ENCODE assay signal across 8 cellular contexts in genomic region chr3:170414202-170414663, GRCh38. TPM values are rescaled to one million over a fixed set of nuclear protein-coding genes. Genes with fewer than 3 reads are reported as not detected.
A peak's percentile ranks its signal among the peaks of the same experiment; 100 is the strongest.
DNase-seq lines count a peak whose midpoint lies in the region; ATAC-seq and TF ChIP-seq lines count a peak whose summit lies in the region.

No MANE protein-coding gene starts in this region.

- H3K27me3 ChIP-seq in WERI-Rb-1 (ENCODE audit: insufficient read depth, low read depth, severe bottlenecking) (no peaks in the 10 kb centered on the region), esophagus muscularis mucosa (peaks cover 0 to 38% (median 7%) of the 10 kb centered on the region in 4 donors)

- no peaks in the 10 kb centered on the region for H3K36me3 Mint-ChIP-seq in nephron progenitor cell (ENCODE audit: low read depth)

- peaks cover 3% of the 10 kb centered on the region for H3K9me3 Mint-ChIP-seq in nephron progenitor cell

- peaks cover 12 to 14% (median 13%) of the 10 kb centered on the region in 4 donors for H3K4me1 ChIP-seq in esophagus muscularis mucosa

- intact Hi-C loops in esophagus muscularis mucosa (cut with DNase I) = loop anchor here (2.0 to 10.0 kb wide), 2 partner anchors 281 to 399 kb away; no protein-coding TSS in a partner anchor

- H3K4me3 ChIP-seq in WERI-Rb-1 (ENCODE audit: low read depth, low read length) (no peak overlapping the region), esophagus muscularis mucosa (no peak overlapping the region)

- TF ChIP-seq CTCF in WERI-Rb-1 (IDR thresholded peaks at IDR 0.05; ENCODE audit: low read depth, low read length) (peak; percentile 93), esophagus muscularis mucosa (IDR thresholded peaks at IDR 0.05) (peak; percentile 78 to 95 (median 86)), nephron progenitor cell (IDR thresholded peaks at IDR 0.05) (peak; percentile 99)

- no peak for TF ChIP-seq POLR2A in esophagus muscularis mucosa (IDR thresholded peaks at IDR 0.05; ENCODE audit: low read depth)

- no peak for TF ChIP-seq EP300 in esophagus muscularis mucosa (IDR thresholded peaks at IDR 0.05)

- H3K27me3 Mint-ChIP-seq in nephron progenitor cell (ENCODE audit: low read depth, poor library complexity) = peaks cover 8% of the 10 kb centered on the region

- no peak overlapping the region for H3K4me3 Mint-ChIP-seq in nephron progenitor cell

- H3K36me3 ChIP-seq in WERI-Rb-1 (no peaks in the 10 kb centered on the region), esophagus muscularis mucosa (no peaks in the 10 kb centered on the region)

- H3K9me3 ChIP-seq in WERI-Rb-1 (ENCODE audit: severe bottlenecking) (no peaks in the 10 kb centered on the region), esophagus muscularis mucosa (no peaks in the 10 kb centered on the region)

- H3K27ac Mint-ChIP-seq in nephron progenitor cell = no peak overlapping the region

- no peak overlapping the region for H3K27ac ChIP-seq in WERI-Rb-1
- H3K27ac ChIP-seq in esophagus muscularis mucosa (replicated peaks in 1 of 4) = no peak overlapping the region

- peaks cover 9% of the 10 kb centered on the region for H3K4me1 Mint-ChIP-seq in nephron progenitor cell

- WGBS in esophagus muscularis mucosa = 28% methylated on average over 5 of the region's 5 CpGs

- DNase-seq in activated CD8-positive, alpha-beta memory T cell treated with anti-CD3 and anti-CD28 coated beads, Interleukin-2, amount 50 U/mL, for 4 hours = peak; percentile 23
- DNase-seq in activated CD8-positive, alpha-beta memory T cell treated with anti-CD3 and anti-CD28 coated beads, Interleukin-2, amount 50 U/mL, for 48 hours = no peak
- DNase-seq in NCI-H2196 treated with DMSO at 0.1 percent for 48 hours (lab: John Stamatoyannopoulos, UW; ENCODE audit: unreplicated experiment) = peak; percentile 58
- peak; percentile 44 for DNase-seq in WERI-Rb-1
- no peak for DNase-seq in esophagus muscularis mucosa (ENCODE audit: extremely low spot score)
- DNase-seq in nephron progenitor cell = peak; percentile 40
- DNase-seq in GOT3 (lab: John Stamatoyannopoulos, UW) = no peak

- ATAC-seq in HG02884 (IDR thresholded peaks at IDR 0.05; ENCODE audit: unreplicated experiment) = peak; percentile 54

RNA-seq across cellular contexts. Expression of gene CLDN11, which starts 4.4 kb away (rescaled TPM):
- total RNA-seq in esophagus muscularis mucosa = 1 to 10 TPM; 3.0 to 5.2 (median 3.6) TPM

RNA-seq across cellular contexts. Expression of gene SKIL, which starts 56.7 kb away (rescaled TPM):
- total RNA-seq in esophagus muscularis mucosa = 10 to 100 TPM; 34.7 to 54.4 (median 39.5) TPM

Comparison
In these comparisons a context has a peak if more than half of its experiments do, and no peak if none do; other contexts are left out.
1. DNase-seq: peak in activated CD8-positive, alpha-beta memory T cell treated with anti-CD3 and anti-CD28 coated beads, Interleukin-2, amount 50 U/mL, for 4 hours (single experiment), NCI-H2196 treated with DMSO at 0.1 percent for 48 hours (single experiment), WERI-Rb-1 (single experiment) and nephron progenitor cell (single experiment); none in activated CD8-positive, alpha-beta memory T cell treated with anti-CD3 and anti-CD28 coated beads, Interleukin-2, amount 50 U/mL, for 48 hours (single experiment), esophagus muscularis mucosa (single experiment) and GOT3 (single experiment).
2. Peak in every context shown above with its lines, with median percentiles within 50 percentile points of each other: CTCF ChIP-seq.